In genomic region chr15:99574048-99574447, GRCh38 we compare ENCODE assay signal across 20 cellular contexts.
"Had no signal": no experiment of that assay in that cellular context is flagged by ENCODE, and none has a peak within 500 bp of the region (broad histone marks: within the 10 kb centered on the region; RNA-seq: fewer than 3 reads in every experiment).

No MANE protein-coding gene starts in this region.

- H3K27me3 ChIP-seq: esophagus muscularis mucosa, gastrocnemius medialis, heart right ventricle, neural progenitor cell, ovary, stomach had no signal

- H2AFZ ChIP-seq: neural progenitor cell had no signal

- H3K4me2 ChIP-seq: neural progenitor cell had no signal

- H3K9me3 ChIP-seq: esophagus muscularis mucosa, gastrocnemius medialis, heart right ventricle, ovary, stomach, thoracic aorta had no signal

- ATAC-seq: gastrocnemius medialis; heart right ventricle; natural killer cell treated with Interleukin-12 subunit alpha and Interleukin-12 subunit beta and Interleukin-15 and Interleukin-18, amount 100 ng/mL, for 72 hours; sciatic nerve; stimulated activated naive B cell treated with anti-CD40 and anti-IgM and Interleukin-4, amounts not matched to agents 10 μg/mL and 1 μg/mL and 100 μg/mL, for 72 hours had no signal

- H3K27ac ChIP-seq: epithelial cell of prostate, esophagus muscularis mucosa, neural progenitor cell, ovary, stomach had no signal

- H3K4me3 ChIP-seq: esophagus muscularis mucosa, gastrocnemius medialis, heart right ventricle, lung, neural progenitor cell, ovary, stomach, thoracic aorta had no signal

- DNase-seq: effector memory CD4-positive, alpha-beta T cell; gastrocnemius medialis; heart right ventricle; mesenchymal stem cell; midbrain; nucleus accumbens; ovary; stimulated activated CD4-positive, alpha-beta T cell treated with anti-CD3 and anti-CD28 coated beads, Interleukin-2, amount 100 ng/mL, for 24 hours; stimulated activated CD4-positive, alpha-beta T cell treated with anti-CD3 and anti-CD28 coated beads, Interleukin-4, amount 100 ng/mL, for 4 hours; stimulated activated naive B cell treated with anti-CD40 and anti-IgM and Interleukin-4, amounts not matched to agents 10 μg/mL and 1 μg/mL and 100 μg/mL, for 72 hours; stomach; substantia nigra; trophoblast cell had no signal

- H3K9ac ChIP-seq: neural progenitor cell had no signal

- H3K36me3 ChIP-seq: esophagus muscularis mucosa, gastrocnemius medialis, heart right ventricle, neural progenitor cell, ovary, stomach, thoracic aorta had no signal
